In genomic region chr6:3281669-3282460, GRCh38 we compare ENCODE assay signal across 10 cellular contexts. TPM values are rescaled to one million over a fixed set of nuclear protein-coding genes. Genes with fewer than 3 reads are reported as not detected.
DNase-seq lines count a peak whose midpoint lies in the region; ATAC-seq and TF ChIP-seq lines count a peak whose summit lies in the region.
"Had no signal": no experiment of that assay in that cellular context is flagged by ENCODE, and none has a peak within 500 bp of the region (broad histone marks: within the 10 kb centered on the region; RNA-seq: fewer than 3 reads in every experiment).

No MANE protein-coding gene starts in this region.

- no peaks in the 10 kb centered on the region for H3K9me3 Mint-ChIP-seq in T-helper 2 cell treated with Interferon-gamma antibody and Interleukin-4, amounts not matched to agents 5 μg/mL and 100 μg/mL, for 36 hours
- H3K9me3 Mint-ChIP-seq in naive thymus-derived CD4-positive, alpha-beta T cell, result peaks cover 0 to 2% (median 0%) of the 10 kb centered on the region in 11 donors
- H3K9me3 Mint-ChIP-seq: activated naive CD4-positive, alpha-beta T cell treated with anti-CD3 and anti-CD28 coated beads for 36 hours had no signal

- no peaks in the 10 kb centered on the region for H3K27me3 Mint-ChIP-seq in T-helper 2 cell treated with Interferon-gamma antibody and Interleukin-4, amounts not matched to agents 5 μg/mL and 100 μg/mL, for 36 hours (ENCODE audit: low read depth)
- no peaks in the 10 kb centered on the region for H3K27me3 Mint-ChIP-seq in naive thymus-derived CD4-positive, alpha-beta T cell

- DNase-seq in M059J (ENCODE audit: low read depth), result peak; percentile 99
- no peak for DNase-seq in thoracic aorta (ENCODE audit: low spot score)
- no peak for DNase-seq in T-helper 2 cell treated with Interferon-gamma antibody and Interleukin-4, amounts not matched to agents 5 μg/mL and 100 μg/mL, for 36 hours (ENCODE audit: low spot score)
- DNase-seq in NCI-H748 (lab: John Stamatoyannopoulos, UW; ENCODE audit: unreplicated experiment), result no peak
- DNase-seq in naive thymus-derived CD4-positive, alpha-beta T cell, result no peak
- DNase-seq: activated naive CD4-positive, alpha-beta T cell treated with anti-CD3 and anti-CD28 coated beads for 36 hours had no signal

- peak in 1 of 2 donors; percentile 5 for TF ChIP-seq RAD21 in liver (IDR thresholded peaks at IDR 0.05)

- WGBS in liver, result 71% methylated on average over 13 of the region's 13 CpGs

- TF ChIP-seq CTCF in liver (IDR thresholded peaks at IDR 0.05; ENCODE audit: low read depth, low read length, missing input control) (no peak), thoracic aorta (IDR thresholded peaks at IDR 0.05) (no peak)

- peaks cover 2% of the 10 kb centered on the region for H3K4me1 Mint-ChIP-seq in T-helper 2 cell treated with Interferon-gamma antibody and Interleukin-4, amounts not matched to agents 5 μg/mL and 100 μg/mL, for 36 hours (ENCODE audit: low read depth)
- peaks cover 0 to 6% (median 4%) of the 10 kb centered on the region in 7 donors for H3K4me1 Mint-ChIP-seq in naive thymus-derived CD4-positive, alpha-beta T cell

- H3K4me1 ChIP-seq in liver (ENCODE audit: control insufficient read depth in 4 of 4, insufficient read depth in 4 of 4, low read length in 3 of 4), result no peaks in the 10 kb centered on the region
- peaks cover 9 to 32% of the 10 kb centered on the region in 2 donors for H3K4me1 ChIP-seq in thoracic aorta (ENCODE audit: control insufficient read depth in 1 of 2, low read depth in 2 of 2)
- H3K4me1 ChIP-seq in naive thymus-derived CD4-positive, alpha-beta T cell (ENCODE audit: control insufficient read depth in 2 of 2, insufficient read depth in 2 of 2, low read length in 2 of 2), result peaks cover 0 to 5% of the 10 kb centered on the region in 2 donors

- intact Hi-C loops in naive thymus-derived CD4-positive, alpha-beta T cell (cut with micrococcal nuclease), result no loop called here

- no peaks in the 10 kb centered on the region for H3K27me3 ChIP-seq in liver (ENCODE audit: control insufficient read depth in 4 of 4, insufficient read depth in 4 of 4, low read length in 3 of 4)
- no peaks in the 10 kb centered on the region for H3K27me3 ChIP-seq in thoracic aorta (replicated peaks; ENCODE audit: insufficient read depth)
- H3K27me3 ChIP-seq in naive thymus-derived CD4-positive, alpha-beta T cell (ENCODE audit: control insufficient read depth in 2 of 2, insufficient read depth in 2 of 2, low read length in 2 of 2), result no peaks in the 10 kb centered on the region

- no peak overlapping the region for H3K27ac Mint-ChIP-seq in T-helper 2 cell treated with Interferon-gamma antibody and Interleukin-4, amounts not matched to agents 5 μg/mL and 100 μg/mL, for 36 hours
- no peak overlapping the region for H3K27ac Mint-ChIP-seq in naive thymus-derived CD4-positive, alpha-beta T cell
- H3K27ac Mint-ChIP-seq: activated naive CD4-positive, alpha-beta T cell treated with anti-CD3 and anti-CD28 coated beads for 36 hours had no signal

- H3K36me3 Mint-ChIP-seq in T-helper 2 cell treated with Interferon-gamma antibody and Interleukin-4, amounts not matched to agents 5 μg/mL and 100 μg/mL, for 36 hours (ENCODE audit: low read depth), result no peaks in the 10 kb centered on the region
- H3K36me3 Mint-ChIP-seq in naive thymus-derived CD4-positive, alpha-beta T cell, result peaks cover 0 to 3% (median 0%) of the 10 kb centered on the region in 5 donors

- H3K9me3 ChIP-seq in liver (ENCODE audit: control insufficient read depth in 4 of 4, low read length in 3 of 4) (no peaks in the 10 kb centered on the region), thoracic aorta (no peaks in the 10 kb centered on the region)
- no peaks in the 10 kb centered on the region for H3K9me3 ChIP-seq in naive thymus-derived CD4-positive, alpha-beta T cell (ENCODE audit: control insufficient read depth in 2 of 3, low read length in 3 of 3)

- peaks cover 2 to 46% (median 14%) of the 10 kb centered on the region in 4 donors for H3K36me3 ChIP-seq in liver (ENCODE audit: control insufficient read depth in 4 of 4, insufficient read depth in 3 of 4, low read depth in 1 of 4, low read length in 3 of 4)
- no peaks in the 10 kb centered on the region for H3K36me3 ChIP-seq in thoracic aorta
- H3K36me3 ChIP-seq in naive thymus-derived CD4-positive, alpha-beta T cell (ENCODE audit: control insufficient read depth in 2 of 3, insufficient read depth in 3 of 3, low read length in 3 of 3), result peaks cover 0 to 33% (median 0%) of the 10 kb centered on the region in 3 experiments

- no peak overlapping the region for H3K9ac ChIP-seq in liver (ENCODE audit: low read depth in 1 of 2, low read length in 2 of 2)

- H3K27ac ChIP-seq in cingulate gyrus (ENCODE audit: low read depth, low read length) (peak overlapping the region; percentile 43), liver (ENCODE audit: low read depth in 1 of 2, low read length in 2 of 2) (peak overlapping the region; percentile 29 to 63), thoracic aorta (peak overlapping the region; percentile 40)
- no peak overlapping the region for H3K27ac ChIP-seq in naive thymus-derived CD4-positive, alpha-beta T cell (ENCODE audit: low read depth, low read length)

- POLR2A ChIA-PET in naive thymus-derived CD4-positive, alpha-beta T cell (lab: Charles Lee), result interaction anchor here (0.9 to 1.1 kb wide), 2 partner anchors 175 to 178 kb away, joined by 3 read pairs; partner anchors contain the start of gene SLC22A23

- ATAC-seq in thoracic aorta (ENCODE audit: insufficient number of reproducible peaks, low FRiP score, low read depth) (peak; percentile 2), HG02678 (IDR thresholded peaks at IDR 0.05; ENCODE audit: unreplicated experiment) (no peak)
- ATAC-seq in naive thymus-derived CD4-positive, alpha-beta T cell, result no peak
- ATAC-seq: left lobe of liver had no signal

- H3K4me3 ChIP-seq in liver (ENCODE audit: low read depth in 1 of 3, low read length in 3 of 3) (no peak overlapping the region), thoracic aorta (peak overlapping the region; percentile 36)
- H3K4me3 ChIP-seq in naive thymus-derived CD4-positive, alpha-beta T cell (ENCODE audit: low read length), result no peak overlapping the region

- CTCF ChIA-PET in naive thymus-derived CD4-positive, alpha-beta T cell (lab: Charles Lee), result interaction anchor here (0.8 to 4.6 kb wide), 7 partner anchors 8 to 697 kb away, joined by 3 to 67 read pairs (median 4); no protein-coding TSS in a partner anchor

- H3K4me3 Mint-ChIP-seq in T-helper 2 cell treated with Interferon-gamma antibody and Interleukin-4, amounts not matched to agents 5 μg/mL and 100 μg/mL, for 36 hours, result no peak overlapping the region
- H3K4me3 Mint-ChIP-seq in naive thymus-derived CD4-positive, alpha-beta T cell, result no peak overlapping the region
- H3K4me3 Mint-ChIP-seq: activated naive CD4-positive, alpha-beta T cell treated with anti-CD3 and anti-CD28 coated beads for 36 hours had no signal

TF ChIP-seq in liver, 16 proteins besides CTCF, POLR2A, EP300 and RAD21:
- TF ChIP-seq EGR1 (IDR thresholded peaks at IDR 0.05; ENCODE audit: low read depth in 2 of 2) (no peak), NR2F2 (IDR thresholded peaks at IDR 0.05) (peak; percentile 77)

RNA-seq across cellular contexts. Expression of gene PSMG4, which starts 23.1 kb away (rescaled TPM):
- 29.9 and 35.1 TPM in 2 replicates for total RNA-seq in M059J (2014; rRNA removed; shearing (Covaris generic))
- total RNA-seq in liver (10 to 100 TPM; 10.7 to 12.0 TPM), thoracic aorta (10 to 100 TPM; 19.4 to 29.0 TPM)
- polyA plus RNA-seq in liver, result 10 to 100 TPM; 18.1 to 28.5 TPM
- 10 to 100 TPM; 15.6 to 45.0 (median 27.7) TPM for total RNA-seq in naive thymus-derived CD4-positive, alpha-beta T cell
- 10 to 100 TPM; 53.8 to 81.7 TPM for polyA plus RNA-seq in naive thymus-derived CD4-positive, alpha-beta T cell

RNA-seq across cellular contexts. Expression of gene TUBB2B, which starts 54.4 kb away (rescaled TPM):
- total RNA-seq in M059J (2014; rRNA removed; shearing (Covaris generic)), result 60.1 and 127 TPM in 2 replicates
- total RNA-seq in liver (1 to 10 TPM; 2.1 to 4.6 TPM), thoracic aorta (1 to 10 TPM; 1.8 to 3.2 TPM)
- polyA plus RNA-seq in liver, result 1 to 10 TPM in 1 of 2 donors, under 1 TPM in 1; 0.22 to 4.3 TPM
- total RNA-seq in naive thymus-derived CD4-positive, alpha-beta T cell, result 1 to 10 TPM in 1 of 5 experiments, under 1 TPM in 2, not detected in 2; 0.27 to 1.6 (median 0.54) TPM
- under 1 TPM in 1 of 2 donors, not detected in 1; 0.18 TPM for polyA plus RNA-seq in naive thymus-derived CD4-positive, alpha-beta T cell

Comparison
In these comparisons a context has a peak if more than half of its experiments do, and no peak if none do; other contexts are left out.
1. RNA of gene TUBB2B, which starts 54.4 kb away (total RNA-seq): 60.1 to 127 TPM in M059J; 2.1 to 4.6 TPM in liver, 1.8 to 3.2 TPM in thoracic aorta and 0.27 to 1.6 TPM in naive thymus-derived CD4-positive, alpha-beta T cell; every median in the first group is over 10 times any median in the second.